Comparison of ENCODE assay signal across 14 cellular contexts in genomic region chr7:47788083-47788482, GRCh38.
DNase-seq lines count a peak whose midpoint lies in the region; ATAC-seq, FAIRE-seq and TF ChIP-seq lines count a peak whose summit lies in the region.
"Had no signal": no experiment of that assay in that cellular context is flagged by ENCODE, and none has a peak within 500 bp of the region (broad histone marks: within the 10 kb centered on the region; RNA-seq: fewer than 3 reads in every experiment).

No MANE protein-coding gene starts in this region.

- peaks cover 55% of the 10 kb centered on the region for H3K4me1 ChIP-seq in PC-3 (ENCODE audit: insufficient read depth, low read length)
- peaks cover 0 to 10% (median 4%) of the 10 kb centered on the region in 3 donors for H3K4me1 ChIP-seq in pancreas
- no peaks in the 10 kb centered on the region for H3K4me1 ChIP-seq in OCI-LY7 (ENCODE audit: insufficient read depth, low read length, poor library complexity, severe bottlenecking)

- ATAC-seq in PC-3 (no peak), pancreas (no peak)
- ATAC-seq: K562 had no signal

- peak overlapping the region; percentile 60; the same call in 1 of the 2 replicates for H3K9ac ChIP-seq in PC-3 (ENCODE audit: low read length)

- intact Hi-C loops in PC-3 (cut with micrococcal nuclease) (no loop called here), pancreas (cut with DNase I) (no loop called here), OCI-LY7 (cut with micrococcal nuclease; ENCODE audit: unreplicated experiment) (no loop called here)
- intact Hi-C loops in activated CD4-positive, alpha-beta memory T cell treated with anti-CD3 and anti-CD28 coated beads for 36 hours (cut with micrococcal nuclease) = no loop called here

- H3K9me3 Mint-ChIP-seq in activated CD4-positive, alpha-beta memory T cell treated with anti-CD3 and anti-CD28 coated beads for 36 hours = no peaks in the 10 kb centered on the region
- no peaks in the 10 kb centered on the region for H3K9me3 Mint-ChIP-seq in activated CD4-positive, alpha-beta memory T cell treated with anti-CD3 and anti-CD28 coated beads, Interleukin-2, amount 10 ng/mL, durations not matched to agents 7 days and 5 days
- H3K9me3 Mint-ChIP-seq: CD8-positive, alpha-beta memory T cell had no signal

- H3K4me3 ChIP-seq in AG04450 (ENCODE audit: low read depth, low read length) = no peak overlapping the region
- H3K4me3 ChIP-seq in PC-3 (ENCODE audit: low read length) = no peak overlapping the region
- no peak overlapping the region for H3K4me3 ChIP-seq in brain microvascular endothelial cell (ENCODE audit: low read depth, low read length)
- no peak overlapping the region for H3K4me3 ChIP-seq in pancreas
- no peak overlapping the region for H3K4me3 ChIP-seq in OCI-LY7 (ENCODE audit: low read depth, low read length, poor library complexity, severe bottlenecking)
- H3K4me3 ChIP-seq: K562 had no signal

- no peak for TF ChIP-seq CTCF in AG04450 (IDR thresholded peaks at IDR 0.05; ENCODE audit: low read depth, low read length)
- TF ChIP-seq CTCF in PC-3 (conservative IDR thresholded peaks at IDR 0.05; ENCODE audit: low read depth, low read length) = no peak
- TF ChIP-seq CTCF in brain microvascular endothelial cell (IDR thresholded peaks at IDR 0.05; ENCODE audit: low read depth, low read length, missing control alignments) = no peak
- TF ChIP-seq CTCF in pancreas (IDR thresholded peaks at IDR 0.05) = no peak
- no peak for TF ChIP-seq CTCF in OCI-LY7 (conservative IDR thresholded peaks at IDR 0.05; ENCODE audit: low read length)

- peaks cover 14% of the 10 kb centered on the region for H3F3A ChIP-seq in PC-3 (ENCODE audit: low read length, unreplicated experiment)

- H3K9me3 ChIP-seq in AG04450 (ENCODE audit: control insufficient read depth, insufficient read depth, low read length) (no peaks in the 10 kb centered on the region), PC-3 (ENCODE audit: low read length) (no peaks in the 10 kb centered on the region), pancreas (no peaks in the 10 kb centered on the region), OCI-LY7 (ENCODE audit: low read length) (no peaks in the 10 kb centered on the region)

- H3K27ac ChIP-seq in AG04450 (ENCODE audit: low read depth, low read length) (peak overlapping the region; percentile 69), PC-3 (ENCODE audit: low read length) (peak overlapping the region; percentile 95), brain microvascular endothelial cell (peak overlapping the region; percentile 95), pancreas (no peak overlapping the region), OCI-LY7 (ENCODE audit: low read depth, low read length, poor library complexity, severe bottlenecking) (no peak overlapping the region)

- POLR2A ChIA-PET in AG04450 (lab: Yijun Ruan, JAX) (interaction anchor here (0.5 to 1.9 kb wide), 3 partner anchors 25 to 321 kb away, joined by 3 to 12 read pairs (median 8); no protein-coding TSS in a partner anchor), PC-3 (lab: Charles Lee; ENCODE audit: unreplicated experiment) (no interaction called here), OCI-LY7 (lab: Charles Lee) (interaction anchor here (0.6 to 1.3 kb wide), 5 partner anchors 9 to 345 kb away, joined by 3 to 4 read pairs (median 3); no protein-coding TSS in a partner anchor)
- POLR2A ChIA-PET in activated CD4-positive, alpha-beta memory T cell treated with anti-CD3 and anti-CD28 coated beads for 36 hours (lab: Charles Lee) = no interaction called here
- POLR2A ChIA-PET in activated CD4-positive, alpha-beta memory T cell treated with anti-CD3 and anti-CD28 coated beads, Interleukin-2, amount 10 ng/mL, durations not matched to agents 7 days and 5 days (lab: Charles Lee) = no interaction called here

- H4K20me1 ChIP-seq in PC-3 (ENCODE audit: low read length) = no peaks in the 10 kb centered on the region
- H4K20me1 ChIP-seq in OCI-LY7 (ENCODE audit: insufficient read depth, low read length) = no peaks in the 10 kb centered on the region

- no peaks in the 10 kb centered on the region for H3K79me2 ChIP-seq in PC-3 (ENCODE audit: low read length)
- no peaks in the 10 kb centered on the region for H3K79me2 ChIP-seq in OCI-LY7 (ENCODE audit: insufficient read depth, low read depth, low read length)

- H3K9me2 ChIP-seq in PC-3 (replicated peaks; ENCODE audit: low read length) (no peaks in the 10 kb centered on the region), OCI-LY7 (ENCODE audit: insufficient read depth, low read length) (no peaks in the 10 kb centered on the region)

- no peaks in the 10 kb centered on the region for H3K4me1 Mint-ChIP-seq in activated CD4-positive, alpha-beta memory T cell treated with anti-CD3 and anti-CD28 coated beads for 36 hours (ENCODE audit: low read depth)
- no peaks in the 10 kb centered on the region for H3K4me1 Mint-ChIP-seq in activated CD4-positive, alpha-beta memory T cell treated with anti-CD3 and anti-CD28 coated beads, Interleukin-2, amount 10 ng/mL, durations not matched to agents 7 days and 5 days
- H3K4me1 Mint-ChIP-seq: CD8-positive, alpha-beta memory T cell had no signal

- peak; percentile 5 for FAIRE-seq in pancreas (lab: Jason Lieb, UNC)
- FAIRE-seq: K562 had no signal

- no peaks in the 10 kb centered on the region for H3K27me3 Mint-ChIP-seq in activated CD4-positive, alpha-beta memory T cell treated with anti-CD3 and anti-CD28 coated beads for 36 hours
- peaks cover 1% of the 10 kb centered on the region for H3K27me3 Mint-ChIP-seq in activated CD4-positive, alpha-beta memory T cell treated with anti-CD3 and anti-CD28 coated beads, Interleukin-2, amount 10 ng/mL, durations not matched to agents 7 days and 5 days

- H3K27ac Mint-ChIP-seq in activated CD4-positive, alpha-beta memory T cell treated with anti-CD3 and anti-CD28 coated beads for 36 hours = no peak overlapping the region
- H3K27ac Mint-ChIP-seq in activated CD4-positive, alpha-beta memory T cell treated with anti-CD3 and anti-CD28 coated beads, Interleukin-2, amount 10 ng/mL, durations not matched to agents 7 days and 5 days = no peak overlapping the region
- H3K27ac Mint-ChIP-seq: CD8-positive, alpha-beta memory T cell had no signal

- H3K4me2 ChIP-seq in PC-3 (ENCODE audit: low read length) (peak overlapping the region; percentile 75), OCI-LY7 (ENCODE audit: low read length) (no peak overlapping the region)

- DNase-seq in AG04450 (ENCODE audit: low read depth, low spot score) (no peak), PC-3 (no peak), brain microvascular endothelial cell (no peak), pancreas (no peak), OCI-LY7 (ENCODE audit: low spot score) (no peak)
- DNase-seq in activated CD4-positive, alpha-beta memory T cell treated with anti-CD3 and anti-CD28 coated beads for 36 hours = no peak
- DNase-seq in activated CD4-positive, alpha-beta memory T cell treated with anti-CD3 and anti-CD28 coated beads, Interleukin-2, amount 10 ng/mL, durations not matched to agents 7 days and 5 days = no peak
- DNase-seq: CD8-positive, alpha-beta memory T cell; NCI-H1436 treated with DMSO at 0.1 percent for 48 hours; NCI-H2227 treated with DMSO at 0.1 percent for 48 hours; NCI-H526 treated with DMSO at 0.1 percent for 48 hours; SIG-M5; SW 1271 had no signal

- H2AFZ ChIP-seq in PC-3 (ENCODE audit: low read length) (no peak overlapping the region), OCI-LY7 (ENCODE audit: low read length) (no peak overlapping the region)

- CTCF ChIA-PET in AG04450 (lab: Charles Lee) = interaction anchor here (1.0 kb wide), 1 partner anchor 522 kb away, joined by 4 read pairs; no protein-coding TSS in a partner anchor
- CTCF ChIA-PET in PC-3 (lab: Charles Lee) = no interaction called here
- CTCF ChIA-PET in activated CD4-positive, alpha-beta memory T cell treated with anti-CD3 and anti-CD28 coated beads for 36 hours (lab: Charles Lee) = no interaction called here
- CTCF ChIA-PET in OCI-LY7 (lab: Charles Lee; ENCODE audit: unreplicated experiment) = no interaction called here
- CTCF ChIA-PET in activated CD4-positive, alpha-beta memory T cell treated with anti-CD3 and anti-CD28 coated beads, Interleukin-2, amount 10 ng/mL, durations not matched to agents 7 days and 5 days (lab: Charles Lee) = no interaction called here

- H3K27me3 ChIP-seq in AG04450 (ENCODE audit: control insufficient read depth, insufficient read depth, low read length) (no peaks in the 10 kb centered on the region), PC-3 (ENCODE audit: low read length) (no peaks in the 10 kb centered on the region), brain microvascular endothelial cell (replicated peaks) (no peaks in the 10 kb centered on the region), pancreas (no peaks in the 10 kb centered on the region)

- no peaks in the 10 kb centered on the region for H3K36me3 Mint-ChIP-seq in activated CD4-positive, alpha-beta memory T cell treated with anti-CD3 and anti-CD28 coated beads for 36 hours
- H3K36me3 Mint-ChIP-seq in activated CD4-positive, alpha-beta memory T cell treated with anti-CD3 and anti-CD28 coated beads, Interleukin-2, amount 10 ng/mL, durations not matched to agents 7 days and 5 days (ENCODE audit: low read depth) = no peaks in the 10 kb centered on the region
- H3K36me3 Mint-ChIP-seq: CD8-positive, alpha-beta memory T cell had no signal

- WGBS in pancreas, 2 donors = 96 to 98% methylated on average over 4 of the region's 4 CpGs

- H3K4me3 Mint-ChIP-seq in activated CD4-positive, alpha-beta memory T cell treated with anti-CD3 and anti-CD28 coated beads for 36 hours = no peak overlapping the region
- H3K4me3 Mint-ChIP-seq in activated CD4-positive, alpha-beta memory T cell treated with anti-CD3 and anti-CD28 coated beads, Interleukin-2, amount 10 ng/mL, durations not matched to agents 7 days and 5 days = no peak overlapping the region
- H3K4me3 Mint-ChIP-seq: CD8-positive, alpha-beta memory T cell had no signal

- BruUV-seq in PC-3 (replicated peaks; lab: Mats Ljungman, UMichigan) (no TSS peak), OCI-LY7 (replicated peaks; lab: Mats Ljungman, UMichigan) (no TSS peak)

- in situ Hi-C loops in brain microvascular endothelial cell (cut with HindIII; ENCODE audit: low pct_ligation_motif_present, low sequenced_read_pairs) = no loop called here

- H3K36me3 ChIP-seq in PC-3 (ENCODE audit: low read depth, low read length) (no peaks in the 10 kb centered on the region), brain microvascular endothelial cell (replicated peaks) (no peaks in the 10 kb centered on the region), pancreas (no peaks in the 10 kb centered on the region), OCI-LY7 (ENCODE audit: insufficient read depth, low read length) (no peaks in the 10 kb centered on the region)

Comparison
In these comparisons a context has a peak if more than half of its experiments do, and no peak if none do; other contexts are left out.
1. H3K27ac ChIP-seq: peak in AG04450 (single experiment), PC-3 (single experiment) and brain microvascular endothelial cell (single experiment); none in pancreas (0 of 4) and OCI-LY7 (single experiment).
2. POLR2A ChIA-PET loops: an anchor here in AG04450 (0.5 to 1.9 kb wide) and OCI-LY7 (0.6 to 1.3 kb wide); none called in PC-3, activated CD4-positive, alpha-beta memory T cell treated with anti-CD3 and anti-CD28 coated beads for 36 hours and activated CD4-positive, alpha-beta memory T cell treated with anti-CD3 and anti-CD28 coated beads, Interleukin-2, amount 10 ng/mL, durations not matched to agents 7 days and 5 days.